ENCODE assay signal across 2 cellular contexts in genomic region chr1:95023399-95024050, GRCh38.
TF ChIP-seq lines count a peak whose summit lies in the region.

No MANE protein-coding gene starts in this region.

TF ChIP-seq in SK-N-SH, 30 proteins besides CTCF, POLR2A, EP300 and RAD21 (continued from another document):
- TF ChIP-seq REST (IDR thresholded peaks at IDR 0.05; ENCODE audit: low read depth, low read length) (no peak), MXI1 (IDR thresholded peaks at IDR 0.05; ENCODE audit: low read depth, low read length) (no peak), TCF12 (IDR thresholded peaks at IDR 0.05) (peak; percentile 73), MEF2A (IDR thresholded peaks at IDR 0.05; ENCODE audit: borderline replicate concordance, low read depth) (no peak), JUND (IDR thresholded peaks at IDR 0.05) (peak; percentile 84), FOSL2 (IDR thresholded peaks at IDR 0.05; ENCODE audit: borderline replicate concordance, low read depth) (peak; percentile 88), EZH2phosphoT487 (IDR thresholded peaks at IDR 0.05; ENCODE audit: borderline replicate concordance, low read depth) (no peak), NFIC (IDR thresholded peaks at IDR 0.05; ENCODE audit: borderline replicate concordance) (peak; percentile 50; the same call in 1 of the 2 replicates), RXRA (IDR thresholded peaks at IDR 0.05; ENCODE audit: borderline replicate concordance, low read depth) (no peak)

TF ChIP-seq in GM23338, 12 proteins besides CTCF, POLR2A, EP300 and RAD21:
- TF ChIP-seq ZNF462 (CRISPR knock-in tag; IDR thresholded peaks at IDR 0.05) (no peak), REST (IDR thresholded peaks at IDR 0.05; ENCODE audit: unreplicated experiment) (no peak)
